12 cellular contexts compared by ENCODE assay signal in genomic region chr22:36220457-36220921, GRCh38. TPM values are rescaled to one million over a fixed set of nuclear protein-coding genes. Genes with fewer than 3 reads are reported as not detected.
A peak's percentile ranks its signal among the peaks of the same experiment; 100 is the strongest.
DNase-seq lines count a peak whose midpoint lies in the region; ATAC-seq and TF ChIP-seq lines count a peak whose summit lies in the region.
"Had no signal": no experiment of that assay in that cellular context is flagged by ENCODE, and none has a peak within 500 bp of the region (broad histone marks: within the 10 kb centered on the region; RNA-seq: fewer than 3 reads in every experiment).

No MANE protein-coding gene starts in this region.

- no peak overlapping the region for H2AFZ ChIP-seq in HCT116 (ENCODE audit: low read depth, low read length, poor library complexity, severe bottlenecking)

- H3K4me2 ChIP-seq in HCT116 (ENCODE audit: low read length), result no peak overlapping the region

- CTCF ChIA-PET in HCT116 (lab: Charles Lee), result interaction anchor here (1.5 kb wide), 1 partner anchor 26 kb away, joined by 3 read pairs; no protein-coding TSS in a partner anchor

- RAD21 ChIA-PET in HCT116 (lab: Charles Lee; ENCODE audit: low non-redundant PET in 1 of 2, low total read pairs in 2 of 2, uncharacterized antibody in 2 of 2, unreplicated experiment in 2 of 2), result no interaction called here

- H4K20me1 ChIP-seq in HCT116 (ENCODE audit: insufficient read depth), result no peaks in the 10 kb centered on the region

- TF ChIP-seq POLR2A in HCT116 (IDR thresholded peaks at IDR 0.05; ENCODE audit: borderline replicate concordance, extremely low read depth, insufficient read depth, insufficient read length) (no peak), prostate gland (IDR thresholded peaks at IDR 0.05) (no peak)

- H3K27ac ChIP-seq in HCT116 (ENCODE audit: low read depth, low read length) (no peak overlapping the region), prostate gland (peak overlapping the region; percentile 21 to 78)
- H3K27ac ChIP-seq: ovary had no signal

- ATAC-seq in HCT116, result peak; percentile 56
- no peak for ATAC-seq in HG02642 (IDR thresholded peaks at IDR 0.05; ENCODE audit: poor library complexity, unreplicated experiment)
- ATAC-seq in GM18498 (IDR thresholded peaks at IDR 0.05; ENCODE audit: unreplicated experiment), result no peak
- ATAC-seq: stimulated activated naive B cell treated with anti-CD40 and anti-IgM and Interleukin-4, amounts not matched to agents 10 μg/mL and 1 μg/mL and 100 μg/mL, for 72 hours had no signal

- POLR2A ChIA-PET in HCT116 (lab: Charles Lee), result no interaction called here

- intact Hi-C loops in HCT116 (cut with micrococcal nuclease) (loop anchor here (10.0 kb wide), 1 partner anchor 76 kb away; no protein-coding TSS in a partner anchor), prostate gland (cut with DNase I) (no loop called here)

- no peaks in the 10 kb centered on the region for H3K9me2 ChIP-seq in HCT116 (ENCODE audit: insufficient read depth)

- BruUV-seq in HCT116 (replicated peaks; lab: Mats Ljungman, UMichigan), result no TSS peak

- no peak overlapping the region for H3K9ac ChIP-seq in HCT116 (ENCODE audit: low read length)

- H3K9me3 ChIP-seq in HCT116 (ENCODE audit: control insufficient read depth in 1 of 2, insufficient read depth in 1 of 2, low read depth in 1 of 2, low read length in 2 of 2) (no peaks in the 10 kb centered on the region), prostate gland (no peaks in the 10 kb centered on the region)
- H3K9me3 ChIP-seq: ovary had no signal

- DNase-seq in HCT116 (ENCODE audit: low read depth, low spot score), result no peak
- peak; percentile 79 for DNase-seq in RPMI7951 (ENCODE audit: low read depth)
- peak; percentile 82 for DNase-seq in fibroblast of peridontal ligament (ENCODE audit: extremely low read depth)
- DNase-seq in prostate gland (ENCODE audit: low spot score), result peak; percentile 61
- DNase-seq in HK-2 (ENCODE audit: unreplicated experiment), result no peak
- DNase-seq in NCI-H2029 (lab: John Stamatoyannopoulos, UW), result no peak
- DNase-seq: activated CD4-positive, alpha-beta memory T cell treated with anti-CD3 and anti-CD28 coated beads, Interleukin-2, amount 10 ng/mL, durations not matched to agents 7 days and 5 days; NCI-H2171; stimulated activated naive B cell treated with anti-CD40 and anti-IgM and Interleukin-4, amounts not matched to agents 10 μg/mL and 1 μg/mL and 100 μg/mL, for 72 hours had no signal

- no peaks in the 10 kb centered on the region for H3K79me2 ChIP-seq in HCT116 (ENCODE audit: insufficient read depth, low read length)

- TF ChIP-seq RAD21 in HCT116 (IDR thresholded peaks at IDR 0.05; ENCODE audit: low read depth), result no peak

- H3K4me3 ChIP-seq in HCT116 (replicated peaks in 1 of 2; ENCODE audit: low read depth in 1 of 2, low read length in 2 of 2) (no peak overlapping the region), prostate gland (peak overlapping the region; percentile 8 to 23)
- H3K4me3 ChIP-seq: ovary had no signal

- no peak for TF ChIP-seq CTCF in HCT116 (IDR thresholded peaks at IDR 0.05 in 2 of 3, conservative IDR thresholded peaks at IDR 0.05 in 1 of 3; ENCODE audit: borderline replicate concordance in 1 of 3, insufficient read depth in 1 of 3, low read depth in 2 of 3, low read length in 2 of 3)
- TF ChIP-seq CTCF in prostate gland (IDR thresholded peaks at IDR 0.05), result peak in 1 of 4 experiments; percentile 8

- H3K4me1 ChIP-seq in HCT116 (ENCODE audit: control insufficient read depth in 1 of 2, insufficient read depth in 2 of 2, low read length in 2 of 2) (no peaks in the 10 kb centered on the region), prostate gland (replicated peaks) (peaks cover 3% of the 10 kb centered on the region)

- peaks cover 17% of the 10 kb centered on the region; the same call in 1 of the 2 replicates for H3K27me3 ChIP-seq in HCT116 (ENCODE audit: insufficient read depth, low read length)
- H3K27me3 ChIP-seq in prostate gland (replicated peaks; ENCODE audit: insufficient read depth), result no peaks in the 10 kb centered on the region
- H3K27me3 ChIP-seq: ovary had no signal

- WGBS in prostate gland, result 24% methylated on average over 9 of the region's 9 CpGs

- H3K36me3 ChIP-seq in HCT116 (ENCODE audit: control insufficient read depth in 1 of 2, insufficient read depth in 2 of 2, low read length in 2 of 2) (no peaks in the 10 kb centered on the region), prostate gland (no peaks in the 10 kb centered on the region)
- H3K36me3 ChIP-seq: ovary had no signal

TF ChIP-seq in HCT116, 20 proteins besides CTCF, POLR2A, EP300 and RAD21:
- TF ChIP-seq TCF7L2 (IDR thresholded peaks at IDR 0.05; ENCODE audit: borderline replicate concordance, extremely low read depth, insufficient read depth, insufficient read length), result no peak
- no peak for TF ChIP-seq POLR2AphosphoS5 (IDR thresholded peaks at IDR 0.05; ENCODE audit: low read depth, low read length)
- no peak for TF ChIP-seq YY1 (IDR thresholded peaks at IDR 0.05; ENCODE audit: extremely low read depth, insufficient replicate concordance, low read depth, low read length)
- TF ChIP-seq, protein P1, sequence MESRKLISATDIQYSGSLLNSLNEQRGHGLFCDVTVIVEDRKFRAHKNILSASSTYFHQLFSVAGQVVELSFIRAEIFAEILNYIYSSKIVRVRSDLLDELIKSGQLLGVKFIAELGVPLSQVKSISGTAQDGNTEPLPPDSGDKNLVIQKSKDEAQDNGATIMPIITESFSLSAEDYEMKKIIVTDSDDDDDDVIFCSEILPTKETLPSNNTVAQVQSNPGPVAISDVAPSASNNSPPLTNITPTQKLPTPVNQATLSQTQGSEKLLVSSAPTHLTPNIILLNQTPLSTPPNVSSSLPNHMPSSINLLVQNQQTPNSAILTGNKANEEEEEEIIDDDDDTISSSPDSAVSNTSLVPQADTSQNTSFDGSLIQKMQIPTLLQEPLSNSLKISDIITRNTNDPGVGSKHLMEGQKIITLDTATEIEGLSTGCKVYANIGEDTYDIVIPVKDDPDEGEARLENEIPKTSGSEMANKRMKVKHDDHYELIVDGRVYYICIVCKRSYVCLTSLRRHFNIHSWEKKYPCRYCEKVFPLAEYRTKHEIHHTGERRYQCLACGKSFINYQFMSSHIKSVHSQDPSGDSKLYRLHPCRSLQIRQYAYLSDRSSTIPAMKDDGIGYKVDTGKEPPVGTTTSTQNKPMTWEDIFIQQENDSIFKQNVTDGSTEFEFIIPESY (IDR thresholded peaks at IDR 0.05; ENCODE audit: extremely low read depth, insufficient replicate concordance, low read length), result no peak
- TF ChIP-seq SP1 (IDR thresholded peaks at IDR 0.05; ENCODE audit: low read depth), result no peak

RNA-seq across cellular contexts. Expression of gene APOL2, which starts 18.8 kb away (rescaled TPM):
- total RNA-seq in HCT116 (2021; ENCODE audit: unreplicated experiment), result 9.9 TPM
- 5.9 and 7.9 TPM in 2 replicates for polyA plus RNA-seq in HCT116 (2012)
- 25.6 and 37.0 TPM in 2 replicates for total RNA-seq in RPMI7951 (2014; rRNA removed; shearing (Covaris generic))
- 10 to 100 TPM; 35.2 to 64.1 TPM for total RNA-seq in prostate gland

RNA-seq across cellular contexts. Expression of gene APOL4, which starts 18.9 kb away (rescaled TPM):
- total RNA-seq in HCT116 (2021; ENCODE audit: unreplicated experiment) (not detected), prostate gland (10 to 100 TPM; 13.6 to 25.5 TPM)
- polyA plus RNA-seq in HCT116 (2012), result not detected in 2 replicates
- 0.20 TPM in 1 of 2 replicates, not detected in the other for total RNA-seq in RPMI7951 (2014; rRNA removed; shearing (Covaris generic))

RNA-seq across cellular contexts. Expression of gene APOL1, which starts 32.4 kb away (rescaled TPM):
- total RNA-seq in HCT116 (2021; ENCODE audit: unreplicated experiment), result 0.30 TPM
- 0.14 and 0.17 TPM in 2 replicates for polyA plus RNA-seq in HCT116 (2012)
- 6.2 and 8.0 TPM in 2 replicates for total RNA-seq in RPMI7951 (2014; rRNA removed; shearing (Covaris generic))
- total RNA-seq in prostate gland, result 10 to 100 TPM; 19.6 to 22.9 TPM

RNA-seq across cellular contexts. Expression of gene APOL3, which starts 59.9 kb away (rescaled TPM):
- 0.49 TPM for total RNA-seq in HCT116 (2021; ENCODE audit: unreplicated experiment)
- polyA plus RNA-seq in HCT116 (2012), result 0.07 TPM in 1 of 2 replicates, not detected in the other
- 11.1 and 14.1 TPM in 2 replicates for total RNA-seq in RPMI7951 (2014; rRNA removed; shearing (Covaris generic))
- total RNA-seq in prostate gland, result 10 to 100 TPM; 18.8 to 32.2 TPM

Comparison
In these comparisons a context has a peak if more than half of its experiments do, and no peak if none do; other contexts are left out.
1. DNase-seq: peak in RPMI7951 (single experiment), fibroblast of peridontal ligament (single experiment) and prostate gland (single experiment); none in HCT116 (single experiment), HK-2 (single experiment) and NCI-H2029 (single experiment).
2. H3K4me3 ChIP-seq: peak in prostate gland (2 of 2); none in HCT116 (0 of 2).
3. RNA of gene APOL4, which starts 18.9 kb away (total RNA-seq): 13.6 to 25.5 TPM in prostate gland; not detected in HCT116 (single experiment) and 0.20 TPM in RPMI7951; every median in the first group is over 10 times any median in the second.